In genomic region chr2:237733677-237734300, GRCh38 we compare ENCODE assay signal across 1 cellular context.
TF ChIP-seq lines count a peak whose summit lies in the region.

No MANE protein-coding gene starts in this region.

TF ChIP-seq in HepG2, 621 proteins besides CTCF, POLR2A, EP300 and RAD21 (continued from another document and continues in another):
- TF ChIP-seq ZBTB33 (CRISPR knock-in tag; IDR thresholded peaks at IDR 0.05): peak; percentile 40; the same call in 1 of the 2 replicates
- no peak for TF ChIP-seq SMAD9 (CRISPR knock-in tag; IDR thresholded peaks at IDR 0.05)
- TF ChIP-seq ZNF207 (IDR thresholded peaks at IDR 0.05; ENCODE audit: borderline replicate concordance): no peak
- TF ChIP-seq, protein P1, sequence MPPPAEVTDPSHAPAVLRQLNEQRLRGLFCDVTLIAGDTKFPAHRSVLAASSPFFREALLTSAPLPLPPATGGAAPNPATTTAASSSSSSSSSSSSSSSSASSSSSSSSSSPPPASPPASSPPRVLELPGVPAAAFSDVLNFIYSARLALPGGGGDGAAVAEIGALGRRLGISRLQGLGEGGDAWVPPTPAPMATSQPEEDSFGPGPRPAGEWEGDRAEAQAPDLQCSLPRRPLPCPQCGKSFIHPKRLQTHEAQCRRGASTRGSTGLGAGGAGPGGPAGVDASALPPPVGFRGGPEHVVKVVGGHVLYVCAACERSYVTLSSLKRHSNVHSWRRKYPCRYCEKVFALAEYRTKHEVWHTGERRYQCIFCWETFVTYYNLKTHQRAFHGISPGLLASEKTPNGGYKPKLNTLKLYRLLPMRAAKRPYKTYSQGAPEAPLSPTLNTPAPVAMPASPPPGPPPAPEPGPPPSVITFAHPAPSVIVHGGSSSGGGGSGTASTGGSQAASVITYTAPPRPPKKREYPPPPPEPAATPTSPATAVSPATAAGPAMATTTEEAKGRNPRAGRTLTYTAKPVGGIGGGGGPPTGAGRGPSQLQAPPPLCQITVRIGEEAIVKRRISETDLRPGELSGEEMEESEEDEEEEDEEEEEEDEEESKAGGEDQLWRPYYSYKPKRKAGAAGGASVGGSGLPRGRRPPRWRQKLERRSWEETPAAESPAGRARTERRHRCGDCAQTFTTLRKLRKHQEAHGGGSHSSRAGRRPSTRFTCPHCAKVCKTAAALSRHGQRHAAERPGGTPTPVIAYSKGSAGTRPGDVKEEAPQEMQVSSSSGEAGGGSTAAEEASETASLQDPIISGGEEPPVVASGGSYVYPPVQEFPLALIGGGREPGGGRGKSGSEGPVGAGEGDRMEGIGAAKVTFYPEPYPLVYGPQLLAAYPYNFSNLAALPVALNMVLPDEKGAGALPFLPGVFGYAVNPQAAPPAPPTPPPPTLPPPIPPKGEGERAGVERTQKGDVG (CRISPR knock-in tag; IDR thresholded peaks at IDR 0.05; ENCODE audit: borderline replicate concordance): peak; percentile 56; the same call in 1 of the 2 replicates
- TF ChIP-seq SMARCC2 (IDR thresholded peaks at IDR 0.05): no peak
- peak; percentile 90 for TF ChIP-seq SOX5 (CRISPR knock-in tag; IDR thresholded peaks at IDR 0.05; ENCODE audit: borderline replicate concordance)
- TF ChIP-seq IRX3 (CRISPR knock-in tag; IDR thresholded peaks at IDR 0.05; ENCODE audit: borderline replicate concordance, low read depth): no peak
- TF ChIP-seq ZFX (CRISPR knock-in tag; IDR thresholded peaks at IDR 0.05; ENCODE audit: low read depth): peak; percentile 48; the same call in 1 of the 2 replicates
- peak; percentile 93 for TF ChIP-seq POGZ (CRISPR knock-in tag; IDR thresholded peaks at IDR 0.05)
- TF ChIP-seq, protein P2, sequence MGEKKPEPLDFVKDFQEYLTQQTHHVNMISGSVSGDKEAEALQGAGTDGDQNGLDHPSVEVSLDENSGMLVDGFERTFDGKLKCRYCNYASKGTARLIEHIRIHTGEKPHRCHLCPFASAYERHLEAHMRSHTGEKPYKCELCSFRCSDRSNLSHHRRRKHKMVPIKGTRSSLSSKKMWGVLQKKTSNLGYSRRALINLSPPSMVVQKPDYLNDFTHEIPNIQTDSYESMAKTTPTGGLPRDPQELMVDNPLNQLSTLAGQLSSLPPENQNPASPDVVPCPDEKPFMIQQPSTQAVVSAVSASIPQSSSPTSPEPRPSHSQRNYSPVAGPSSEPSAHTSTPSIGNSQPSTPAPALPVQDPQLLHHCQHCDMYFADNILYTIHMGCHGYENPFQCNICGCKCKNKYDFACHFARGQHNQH (CRISPR knock-in tag; IDR thresholded peaks at IDR 0.05): peak; percentile 63; the same call in 1 of the 2 replicates
- TF ChIP-seq ZNF7 (CRISPR knock-in tag; IDR thresholded peaks at IDR 0.05): no peak
- TF ChIP-seq DNMT1 (CRISPR knock-in tag; IDR thresholded peaks at IDR 0.05): no peak
- no peak for TF ChIP-seq NONO (IDR thresholded peaks at IDR 0.05)
- TF ChIP-seq NONO (CRISPR knock-in tag; conservative IDR thresholded peaks at IDR 0.05): peak; percentile 47; the same call in 1 of the 2 replicates
- TF ChIP-seq ZNF562 (CRISPR knock-in tag; IDR thresholded peaks at IDR 0.05; ENCODE audit: borderline replicate concordance): no peak
- TF ChIP-seq NR0B2 (CRISPR knock-in tag; IDR thresholded peaks at IDR 0.05): no peak
- TF ChIP-seq ZNF275 (CRISPR knock-in tag; IDR thresholded peaks at IDR 0.05; ENCODE audit: borderline replicate concordance): peak; percentile 75; the same call in 1 of the 2 replicates
- TF ChIP-seq TFAP4 (IDR thresholded peaks at IDR 0.05; ENCODE audit: borderline replicate concordance, low read depth): no peak; the same call in 1 of the 2 replicates
- 0 out of 2 replicates have a peak, but pooled peaks have one; percentile 22 for TF ChIP-seq GLI4 (CRISPR knock-in tag; IDR thresholded peaks at IDR 0.05; ENCODE audit: borderline replicate concordance)
- 0 out of 2 replicates have a peak, but pooled peaks have one; percentile 68 for TF ChIP-seq ZNF614 (CRISPR knock-in tag; IDR thresholded peaks at IDR 0.05; ENCODE audit: borderline replicate concordance)
- TF ChIP-seq, protein P3, sequence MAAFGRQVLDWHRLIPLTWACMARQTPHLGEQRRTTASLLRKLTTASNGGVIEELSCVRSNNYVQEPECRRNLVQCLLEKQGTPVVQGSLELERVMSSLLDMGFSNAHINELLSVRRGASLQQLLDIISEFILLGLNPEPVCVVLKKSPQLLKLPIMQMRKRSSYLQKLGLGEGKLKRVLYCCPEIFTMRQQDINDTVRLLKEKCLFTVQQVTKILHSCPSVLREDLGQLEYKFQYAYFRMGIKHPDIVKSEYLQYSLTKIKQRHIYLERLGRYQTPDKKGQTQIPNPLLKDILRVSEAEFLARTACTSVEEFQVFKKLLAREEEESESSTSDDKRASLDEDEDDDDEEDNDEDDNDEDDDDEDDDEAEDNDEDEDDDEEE (CRISPR knock-in tag; IDR thresholded peaks at IDR 0.05): no peak; the same call in 1 of the 2 replicates
- TF ChIP-seq SRSF1 (optimal IDR thresholded peaks at IDR 0.05; ENCODE audit: low read depth, low read length): no peak
- TF ChIP-seq, protein P4, sequence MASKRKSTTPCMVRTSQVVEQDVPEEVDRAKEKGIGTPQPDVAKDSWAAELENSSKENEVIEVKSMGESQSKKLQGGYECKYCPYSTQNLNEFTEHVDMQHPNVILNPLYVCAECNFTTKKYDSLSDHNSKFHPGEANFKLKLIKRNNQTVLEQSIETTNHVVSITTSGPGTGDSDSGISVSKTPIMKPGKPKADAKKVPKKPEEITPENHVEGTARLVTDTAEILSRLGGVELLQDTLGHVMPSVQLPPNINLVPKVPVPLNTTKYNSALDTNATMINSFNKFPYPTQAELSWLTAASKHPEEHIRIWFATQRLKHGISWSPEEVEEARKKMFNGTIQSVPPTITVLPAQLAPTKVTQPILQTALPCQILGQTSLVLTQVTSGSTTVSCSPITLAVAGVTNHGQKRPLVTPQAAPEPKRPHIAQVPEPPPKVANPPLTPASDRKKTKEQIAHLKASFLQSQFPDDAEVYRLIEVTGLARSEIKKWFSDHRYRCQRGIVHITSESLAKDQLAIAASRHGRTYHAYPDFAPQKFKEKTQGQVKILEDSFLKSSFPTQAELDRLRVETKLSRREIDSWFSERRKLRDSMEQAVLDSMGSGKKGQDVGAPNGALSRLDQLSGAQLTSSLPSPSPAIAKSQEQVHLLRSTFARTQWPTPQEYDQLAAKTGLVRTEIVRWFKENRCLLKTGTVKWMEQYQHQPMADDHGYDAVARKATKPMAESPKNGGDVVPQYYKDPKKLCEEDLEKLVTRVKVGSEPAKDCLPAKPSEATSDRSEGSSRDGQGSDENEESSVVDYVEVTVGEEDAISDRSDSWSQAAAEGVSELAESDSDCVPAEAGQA (IDR thresholded peaks at IDR 0.05; ENCODE audit: low read depth): peak; percentile 30; the same call in 1 of the 2 replicates
- TF ChIP-seq, protein P4 (CRISPR knock-in tag; IDR thresholded peaks at IDR 0.05; ENCODE audit: borderline replicate concordance): no peak
- TF ChIP-seq ZNF724P (CRISPR knock-in tag; IDR thresholded peaks at IDR 0.05; ENCODE audit: borderline replicate concordance): no peak
- TF ChIP-seq ZMAT3 (CRISPR knock-in tag; conservative IDR thresholded peaks at IDR 0.05): 0 out of 2 replicates have a peak, but pooled peaks have one; percentile 59
- TF ChIP-seq MEIS1 (CRISPR knock-in tag; IDR thresholded peaks at IDR 0.05; ENCODE audit: borderline replicate concordance): no peak; the same call in 1 of the 2 replicates
- no peak for TF ChIP-seq PCBP2 (optimal IDR thresholded peaks at IDR 0.05; ENCODE audit: low read depth, low read length, poor library complexity, severe bottlenecking)
- no peak for TF ChIP-seq MAFG (CRISPR knock-in tag; IDR thresholded peaks at IDR 0.05)
- no peak for TF ChIP-seq RNF2 (conservative IDR thresholded peaks at IDR 0.05; ENCODE audit: low read depth)
- no peak for TF ChIP-seq ZNF253 (CRISPR knock-in tag; IDR thresholded peaks at IDR 0.05; ENCODE audit: borderline replicate concordance)
- peak; percentile 42 for TF ChIP-seq YY1 (IDR thresholded peaks at IDR 0.05; ENCODE audit: insufficient read depth, insufficient replicate concordance, low read depth, low read length)
- peak; percentile 58; the same call in 1 of the 2 replicates for TF ChIP-seq UBTF (CRISPR knock-in tag; IDR thresholded peaks at IDR 0.05)
- no peak for TF ChIP-seq PTBP1 (IDR thresholded peaks at IDR 0.05; ENCODE audit: low read depth, low read length, poor library complexity, severe bottlenecking)
- no peak for TF ChIP-seq MLLT10 (CRISPR knock-in tag; IDR thresholded peaks at IDR 0.05)
- no peak for TF ChIP-seq SATB2 (CRISPR knock-in tag; IDR thresholded peaks at IDR 0.05)
- TF ChIP-seq CCDC6 (CRISPR knock-in tag; IDR thresholded peaks at IDR 0.05): 0 out of 2 replicates have a peak, but pooled peaks have one; percentile 22
- TF ChIP-seq SMC3 (IDR thresholded peaks at IDR 0.05; ENCODE audit: low read length): peak; percentile 40; the same call in 1 of the 2 replicates
